Comparison of ENCODE assay signal across 1 cellular context in genomic region chr17:18185391-18185790, GRCh38.
TF ChIP-seq lines count a peak whose summit lies in the region.

No MANE protein-coding gene starts in this region.

TF ChIP-seq in IMR-90, 13 proteins besides CTCF, POLR2A, EP300 and RAD21:
- TF ChIP-seq SMC3 (IDR thresholded peaks at IDR 0.05; ENCODE audit: low read depth, low read length) (no peak), CHD1 (IDR thresholded peaks at IDR 0.05; ENCODE audit: low read depth, low read length) (no peak), CEBPB (IDR thresholded peaks at IDR 0.05; ENCODE audit: low read depth, low read length) (no peak), RCOR1 (IDR thresholded peaks at IDR 0.05; ENCODE audit: insufficient replicate concordance, low read length) (no peak), USF2 (IDR thresholded peaks at IDR 0.05; ENCODE audit: low read depth, low read length) (no peak), MXI1 (IDR thresholded peaks at IDR 0.05; ENCODE audit: borderline replicate concordance, low read depth, low read length) (no peak), MAZ (IDR thresholded peaks at IDR 0.05; ENCODE audit: borderline replicate concordance, low read depth, low read length) (no peak), RFX5 (IDR thresholded peaks at IDR 0.05; ENCODE audit: low read depth, low read length) (no peak), MAFK (IDR thresholded peaks at IDR 0.05; ENCODE audit: low read depth, low read length) (no peak), BHLHE40 (IDR thresholded peaks at IDR 0.05; ENCODE audit: low read depth, low read length) (no peak), FOS (IDR thresholded peaks at IDR 0.05; ENCODE audit: low read depth, low read length) (no peak), NFE2L2 (IDR thresholded peaks at IDR 0.05; ENCODE audit: low read depth, low read length) (no peak)
